ENCODE assay signal across 21 cellular contexts in the genomic region with DNA sequence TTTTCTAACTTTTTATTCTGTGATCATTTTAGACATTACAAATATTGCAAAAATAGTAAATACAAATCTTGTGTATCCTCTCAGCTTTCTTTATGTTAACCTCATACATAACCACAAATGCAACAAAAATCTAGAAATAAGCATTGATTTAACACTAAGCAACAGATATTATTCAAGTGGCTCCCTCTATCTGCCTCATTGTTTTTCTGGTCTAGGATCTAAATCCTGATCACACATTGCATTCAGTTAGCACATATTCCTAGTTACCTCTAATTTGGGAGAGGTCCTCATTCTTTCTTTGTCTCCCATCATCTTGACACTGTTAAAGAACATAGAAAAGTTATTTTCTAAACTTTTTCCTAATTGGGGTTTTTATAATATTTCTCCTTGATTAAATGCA.
DNase-seq lines count a peak whose midpoint lies in the region; ATAC-seq and TF ChIP-seq lines count a peak whose summit lies in the region.
"Had no signal": no experiment of that assay in that cellular context is flagged by ENCODE, and none has a peak within 500 bp of the region (broad histone marks: within the 10 kb centered on the region; RNA-seq: fewer than 3 reads in every experiment).

No MANE protein-coding gene starts in this region.

- no peak overlapping the region for H3K9ac ChIP-seq in H9 (ENCODE audit: extremely low read depth, insufficient read length, low read length)
- H3K9ac ChIP-seq: GM23248 had no signal

- TF ChIP-seq CTCF in H9 (conservative IDR thresholded peaks at IDR 0.05) (peak; percentile 45; the same call in 1 of the 3 replicates), astrocyte of the spinal cord (IDR thresholded peaks at IDR 0.05; ENCODE audit: low read depth, low read length) (peak; percentile 34), GM13976 (IDR thresholded peaks at IDR 0.05; ENCODE audit: borderline replicate concordance, control extremely low read depth, extremely low read depth, insufficient read depth, missing control alignments) (no peak)

- H4K91ac ChIP-seq in H9 (ENCODE audit: insufficient read length, low read depth, low read length), result no peak overlapping the region

- no peak overlapping the region for H2AK5ac ChIP-seq in H9 (ENCODE audit: insufficient read length, low read length)

- H3K4me1 Mint-ChIP-seq in H9, result peaks cover 10 to 17% of the 10 kb centered on the region in 2 experiments
- H3K4me1 Mint-ChIP-seq: CD8-positive, alpha-beta memory T cell had no signal

- no peak overlapping the region for H3K14ac ChIP-seq in H9 (ENCODE audit: insufficient read depth, low read length)

- H3K4me2 ChIP-seq in H9 (ENCODE audit: insufficient read depth, insufficient read length, low read length), result no peak overlapping the region
- H3K4me2 ChIP-seq: A549 had no signal

- H4K20me1 ChIP-seq in H9 (ENCODE audit: control insufficient read depth, insufficient read depth, insufficient read length), result no peaks in the 10 kb centered on the region

- no peak overlapping the region for H2BK15ac ChIP-seq in H9 (ENCODE audit: low read depth, low read length)

- H3K56ac ChIP-seq in H9 (ENCODE audit: insufficient read length, low read depth, low read length), result no peak overlapping the region

- H3K23ac ChIP-seq in H9 (ENCODE audit: insufficient read length, low read depth, low read length), result no peak overlapping the region

- no peaks in the 10 kb centered on the region for H3K27me3 ChIP-seq in H9 (ENCODE audit: insufficient read depth, low read length)
- H3K27me3 ChIP-seq: body of pancreas, gastrocnemius medialis, Peyer's patch had no signal

- no peak overlapping the region for H2BK12ac ChIP-seq in H9 (ENCODE audit: insufficient read length, low read depth, low read length)

- no peaks in the 10 kb centered on the region for H3K79me2 ChIP-seq in H9 (ENCODE audit: insufficient read depth, low read length)

- peak overlapping the region in 1 of 3 experiments; percentile 66; a peak in 1 of 7 replicates for H3K27ac Mint-ChIP-seq in H9
- H3K27ac Mint-ChIP-seq: CD8-positive, alpha-beta memory T cell had no signal

- H3K18ac ChIP-seq in H9 (ENCODE audit: insufficient read length, low read depth, low read length), result no peak overlapping the region

- H3K27ac ChIP-seq in H9 (ENCODE audit: insufficient read length, low read depth, low read length), result no peak overlapping the region
- H3K27ac ChIP-seq: A549, body of pancreas, gastrocnemius medialis, GM23248, Peyer's patch had no signal

- no peak overlapping the region for H4K5ac ChIP-seq in H9 (ENCODE audit: insufficient read length, low read depth, low read length)

- no peak overlapping the region for H4K8ac ChIP-seq in H9 (replicated peaks; ENCODE audit: insufficient read length, low read depth, low read length)

- no peaks in the 10 kb centered on the region for H3K9me3 Mint-ChIP-seq in H9

- H3K4ac ChIP-seq in H9 (ENCODE audit: low read depth, low read length), result no peak overlapping the region

- H3T11ph ChIP-seq in H9 (ENCODE audit: low read length), result no peak overlapping the region

- no peaks in the 10 kb centered on the region for H3K27me3 Mint-ChIP-seq in H9 (ENCODE audit: low read depth)
- H3K27me3 Mint-ChIP-seq: CD8-positive, alpha-beta memory T cell had no signal

- H3K4me1 ChIP-seq in H9 (ENCODE audit: insufficient read depth, low read length), result no peaks in the 10 kb centered on the region
- H3K4me1 ChIP-seq: A549, body of pancreas, gastrocnemius medialis, Peyer's patch had no signal

- no peaks in the 10 kb centered on the region for H3K23me2 ChIP-seq in H9 (ENCODE audit: insufficient read length, low read depth, low read length, poor library complexity, severe bottlenecking)

- no peak overlapping the region for H2BK5ac ChIP-seq in H9 (ENCODE audit: insufficient read length, low read length)

- in situ Hi-C loops in astrocyte of the spinal cord (cut with HindIII; ENCODE audit: low sequenced_read_pairs), result no loop called here
- in situ Hi-C loops in GM13976 (cut with MboI; ENCODE audit: low sequenced_read_pairs, unreplicated experiment), result no loop called here

- H3K79me1 ChIP-seq in H9 (ENCODE audit: insufficient read depth, low read depth, low read length, poor library complexity, severe bottlenecking), result no peaks in the 10 kb centered on the region

- H3K4me3 Mint-ChIP-seq in H9, result no peak overlapping the region
- H3K4me3 Mint-ChIP-seq: CD8-positive, alpha-beta memory T cell had no signal

- H2BK120ac ChIP-seq in H9 (ENCODE audit: low read depth, low read length, poor library complexity, severe bottlenecking), result no peak overlapping the region

- DNase-seq in NCI-H2107 treated with DMSO at 0.1 percent for 48 hours (lab: John Stamatoyannopoulos, UW; ENCODE audit: unreplicated experiment) (peak; percentile 13), NCI-H2107 (lab: John Stamatoyannopoulos, UW) (no peak), H9 (no peak), astrocyte of the spinal cord (ENCODE audit: low read depth, low spot score) (no peak), left kidney (ENCODE audit: low read depth, low spot score) (peak; percentile 25), GM13976 (ENCODE audit: low spot score) (no peak)
- DNase-seq: activated CD4-positive, alpha-beta T cell treated with anti-CD3 and anti-CD28 coated beads for 48 hours; activated naive CD4-positive, alpha-beta T cell treated with Interleukin-2 at 50 U/mL for 16 hours; body of pancreas; CD8-positive, alpha-beta memory T cell; effector CD8-positive, alpha-beta T cell; gastrocnemius medialis; GM23248; NCI-H1048; NCI-H345; Peyer's patch; stimulated activated naive CD4-positive, alpha-beta T cell had no signal

- no peak for ATAC-seq in GM21576 (IDR thresholded peaks at IDR 0.05; ENCODE audit: unreplicated experiment)
- ATAC-seq in HG03196 (IDR thresholded peaks at IDR 0.05; ENCODE audit: unreplicated experiment), result no peak
- ATAC-seq: A549, body of pancreas, gastrocnemius medialis had no signal

- H3K9me3 ChIP-seq in H9 (ENCODE audit: control insufficient read depth, low read depth, low read length), result no peaks in the 10 kb centered on the region
- H3K9me3 ChIP-seq: A549, body of pancreas, gastrocnemius medialis, Peyer's patch had no signal

- no peak overlapping the region for H2BK20ac ChIP-seq in H9 (ENCODE audit: low read depth, low read length, poor library complexity, severe bottlenecking)

- H3K4me3 ChIP-seq in astrocyte of the spinal cord (ENCODE audit: low read depth, low read length), result no peak overlapping the region
- H3K4me3 ChIP-seq: A549, body of pancreas, gastrocnemius medialis, GM23248, lung, Peyer's patch had no signal

- H3K36me3 Mint-ChIP-seq in H9 (ENCODE audit: insufficient read depth in 1 of 3, low read depth in 3 of 3), result no peaks in the 10 kb centered on the region

- H2AFZ ChIP-seq in H9 (ENCODE audit: low read length), result no peak overlapping the region
- H2AFZ ChIP-seq: GM23248 had no signal

Comparison
In these comparisons a context has a peak if more than half of its experiments do, and no peak if none do; other contexts are left out.
1. DNase-seq: peak in NCI-H2107 treated with DMSO at 0.1 percent for 48 hours (single experiment) and left kidney (single experiment); none in NCI-H2107 (single experiment), H9 (single experiment), astrocyte of the spinal cord (single experiment) and GM13976 (single experiment).